ENCODE assay signal across 27 cellular contexts in genomic region chr11:39239553-39239952, GRCh38.
"Had no signal": no experiment of that assay in that cellular context is flagged by ENCODE, and none has a peak within 500 bp of the region (broad histone marks: within the 10 kb centered on the region; RNA-seq: fewer than 3 reads in every experiment).

No MANE protein-coding gene starts in this region.

- H3K36me3 Mint-ChIP-seq: memory B cell; naive thymus-derived CD8-positive, alpha-beta T cell; stimulated activated naive B cell treated with anti-CD40 and anti-IgM and Interleukin-4, amounts not matched to agents 10 μg/mL and 1 μg/mL and 100 μg/mL, for 72 hours had no signal

- H3K36me3 ChIP-seq: left ventricle myocardium inferior, pancreas, prostate gland, stomach, thyroid gland, transverse colon, upper lobe of left lung, vagina had no signal

- H3K27ac ChIP-seq: left ventricle myocardium inferior, pancreas, prostate gland, skin epidermis, stomach, testis, thyroid gland, transverse colon, upper lobe of left lung, vagina had no signal

- H3K4me1 Mint-ChIP-seq: memory B cell; naive thymus-derived CD8-positive, alpha-beta T cell; nephron; stimulated activated naive B cell treated with anti-CD40 and anti-IgM and Interleukin-4, amounts not matched to agents 10 μg/mL and 1 μg/mL and 100 μg/mL, for 72 hours had no signal

- H3K27me3 Mint-ChIP-seq: memory B cell; naive thymus-derived CD8-positive, alpha-beta T cell; stimulated activated naive B cell treated with anti-CD40 and anti-IgM and Interleukin-4, amounts not matched to agents 10 μg/mL and 1 μg/mL and 100 μg/mL, for 72 hours had no signal

- H3K4me3 ChIP-seq: left ventricle myocardium inferior, lung, pancreas, prostate gland, skin epidermis, stomach, testis, thyroid gland, transverse colon, upper lobe of left lung, vagina had no signal

- H3K4me3 Mint-ChIP-seq: memory B cell; naive thymus-derived CD8-positive, alpha-beta T cell; nephron; neural crest cell; stimulated activated naive B cell treated with anti-CD40 and anti-IgM and Interleukin-4, amounts not matched to agents 10 μg/mL and 1 μg/mL and 100 μg/mL, for 72 hours had no signal

- H3K27me3 ChIP-seq: pancreas, stomach, testis, thyroid gland, transverse colon, upper lobe of left lung, vagina had no signal

- H3K9me3 ChIP-seq: pancreas, prostate gland, testis, thyroid gland, transverse colon, upper lobe of left lung, vagina had no signal

- H3K4me1 ChIP-seq: left ventricle myocardium inferior, pancreas, prostate gland, stomach, testis, thyroid gland, transverse colon, upper lobe of left lung, vagina had no signal

- H3K27ac Mint-ChIP-seq: memory B cell; naive thymus-derived CD8-positive, alpha-beta T cell; nephron; stimulated activated naive B cell treated with anti-CD40 and anti-IgM and Interleukin-4, amounts not matched to agents 10 μg/mL and 1 μg/mL and 100 μg/mL, for 72 hours had no signal

- ATAC-seq: naive thymus-derived CD8-positive, alpha-beta T cell; pancreas; right cardiac atrium; sciatic nerve; stimulated activated naive B cell treated with anti-CD40 and anti-IgM and Interleukin-4, amounts not matched to agents 10 μg/mL and 1 μg/mL and 100 μg/mL, for 72 hours; stimulated activated naive CD8-positive, alpha-beta T cell treated with anti-CD3 and anti-CD28 coated beads, Interleukin-15, Interleukin-2, amounts not matched to agents 100 U/mL and 50 U/mL, for 24 hours had no signal

- DNase-seq: islet precursor cell; left ventricle myocardium inferior; naive thymus-derived CD8-positive, alpha-beta T cell; nucleus accumbens; pancreas; posterior cingulate gyrus; retina; right cardiac atrium; stimulated activated CD4-positive, alpha-beta T cell treated with anti-CD3 and anti-CD28 coated beads, Interleukin-12 subunit alpha, Interleukin-12 subunit beta, amount 100 ng/mL, for 4 hours; stimulated activated CD4-positive, alpha-beta T cell treated with anti-CD3 and anti-CD28 coated beads, Interleukin-15, amount 100 ng/mL, for 24 hours; stimulated activated CD4-positive, alpha-beta T cell treated with anti-CD3 and anti-CD28 coated beads, Interleukin-2, amount 100 ng/mL, for 24 hours; stimulated activated CD4-positive, alpha-beta T cell treated with anti-CD3 and anti-CD28 coated beads, Interleukin-4, amount 100 ng/mL, for 1 hour; stimulated activated naive B cell treated with anti-CD40 and anti-IgM and Interleukin-4, amounts not matched to agents 10 μg/mL and 1 μg/mL and 100 μg/mL, for 72 hours; stimulated activated naive CD8-positive, alpha-beta T cell treated with anti-CD3 and anti-CD28 coated beads, Interleukin-15, Interleukin-2, amounts not matched to agents 100 U/mL and 50 U/mL, for 24 hours; stomach; testis; thyroid gland; transverse colon; upper lobe of left lung had no signal
